ENCODE assay signal across 8 cellular contexts in the genomic region with DNA sequence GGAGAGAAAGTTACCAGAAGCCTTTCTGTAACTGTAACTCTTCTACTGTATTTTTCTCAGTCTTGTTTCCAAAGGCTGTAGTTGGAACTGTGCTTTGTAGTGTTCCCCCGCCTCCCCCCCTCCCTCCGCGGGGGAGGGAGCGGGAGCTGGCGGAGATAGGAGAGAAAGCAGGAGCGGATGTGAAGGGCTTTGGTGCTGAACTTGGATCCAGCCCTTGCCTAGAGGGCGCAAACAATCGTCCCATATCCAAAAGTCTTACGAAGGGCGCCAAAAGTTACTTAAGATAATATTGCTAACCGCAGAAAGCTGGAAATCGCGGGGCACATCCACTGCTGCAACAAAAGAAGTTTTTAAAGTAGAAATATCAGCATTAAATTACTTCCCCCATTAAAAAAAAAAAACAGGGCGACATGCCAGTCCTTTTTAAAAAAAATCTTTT. TPM values are rescaled to one million over a fixed set of nuclear protein-coding genes. Genes with fewer than 3 reads are reported as not detected.
A peak's percentile ranks its signal among the peaks of the same experiment; 100 is the strongest.
DNase-seq lines count a peak whose midpoint lies in the region; ATAC-seq, FAIRE-seq and TF ChIP-seq lines count a peak whose summit lies in the region.

No MANE protein-coding gene starts in this region.

- peak overlapping the region in 1 of 2 donors; percentile 34 for H3K4me3 ChIP-seq in cardiac fibroblast (replicated peaks in 1 of 2; ENCODE audit: low read depth in 2 of 2, low read length in 2 of 2)
- H3K4me3 ChIP-seq in small intestine (ENCODE audit: low read depth in 1 of 2, low read length in 2 of 2), result peak overlapping the region in 1 of 2 donors; percentile 28

- peak overlapping the region; percentile 17 to 35 for H3K27ac ChIP-seq in small intestine (ENCODE audit: low read depth in 1 of 2, low read length in 1 of 2)

- 1 to 13% (median 2%) methylated on average over 12 to 14 of the region's 14 CpGs for WGBS in small intestine, 3 donors

- H3K36me3 ChIP-seq in small intestine (ENCODE audit: control insufficient read depth in 2 of 2, insufficient read depth in 2 of 2, low read length in 2 of 2), result no peaks in the 10 kb centered on the region

- no peak for TF ChIP-seq POLR2A in H54 (IDR thresholded peaks at IDR 0.05; ENCODE audit: low read depth, low read length)

- peaks cover 4 to 12% of the 10 kb centered on the region in 2 donors for H3K4me1 ChIP-seq in small intestine (ENCODE audit: control insufficient read depth in 2 of 2, insufficient read depth in 1 of 2, low read depth in 1 of 2, low read length in 1 of 2)

- peak; percentile 23 for TF ChIP-seq CTCF in cardiac fibroblast (IDR thresholded peaks at IDR 0.05; ENCODE audit: low read depth, low read length)

- DNase-seq in AG08395 (ENCODE audit: low spot score) (peak; percentile 63), H54 (ENCODE audit: insufficient read length, low spot score) (no peak), OCI-M1 (lab: John Stamatoyannopoulos, UW) (peak; percentile 93), cardiac fibroblast (ENCODE audit: low read depth in 2 of 2) (peak; percentile 86 to 98), inferior parietal cortex (ENCODE audit: extremely low spot score) (peak; percentile 87), small intestine (peak; percentile 75)

- no peak for ATAC-seq in GM19023 (IDR thresholded peaks at IDR 0.05; ENCODE audit: unreplicated experiment)
- ATAC-seq in HG03469 (IDR thresholded peaks at IDR 0.05; ENCODE audit: unreplicated experiment), result no peak

- H3K9me3 ChIP-seq in small intestine (ENCODE audit: control insufficient read depth, low read depth), result no peaks in the 10 kb centered on the region

- H3K27me3 ChIP-seq in small intestine (ENCODE audit: control insufficient read depth in 2 of 2, insufficient read depth in 2 of 2, low read length in 2 of 2), result no peaks in the 10 kb centered on the region

- FAIRE-seq in H54 (lab: Jason Lieb, UNC) (peak; percentile 89), small intestine (lab: Jason Lieb, UNC) (no peak)

RNA-seq across cellular contexts. Expression of a gene that starts 2.4 kb away (rescaled TPM):
- 1 to 10 TPM; 1.6 to 9.7 (median 2.5) TPM for polyA plus RNA-seq in small intestine
